27 cellular contexts compared by ENCODE assay signal in the genomic region with DNA sequence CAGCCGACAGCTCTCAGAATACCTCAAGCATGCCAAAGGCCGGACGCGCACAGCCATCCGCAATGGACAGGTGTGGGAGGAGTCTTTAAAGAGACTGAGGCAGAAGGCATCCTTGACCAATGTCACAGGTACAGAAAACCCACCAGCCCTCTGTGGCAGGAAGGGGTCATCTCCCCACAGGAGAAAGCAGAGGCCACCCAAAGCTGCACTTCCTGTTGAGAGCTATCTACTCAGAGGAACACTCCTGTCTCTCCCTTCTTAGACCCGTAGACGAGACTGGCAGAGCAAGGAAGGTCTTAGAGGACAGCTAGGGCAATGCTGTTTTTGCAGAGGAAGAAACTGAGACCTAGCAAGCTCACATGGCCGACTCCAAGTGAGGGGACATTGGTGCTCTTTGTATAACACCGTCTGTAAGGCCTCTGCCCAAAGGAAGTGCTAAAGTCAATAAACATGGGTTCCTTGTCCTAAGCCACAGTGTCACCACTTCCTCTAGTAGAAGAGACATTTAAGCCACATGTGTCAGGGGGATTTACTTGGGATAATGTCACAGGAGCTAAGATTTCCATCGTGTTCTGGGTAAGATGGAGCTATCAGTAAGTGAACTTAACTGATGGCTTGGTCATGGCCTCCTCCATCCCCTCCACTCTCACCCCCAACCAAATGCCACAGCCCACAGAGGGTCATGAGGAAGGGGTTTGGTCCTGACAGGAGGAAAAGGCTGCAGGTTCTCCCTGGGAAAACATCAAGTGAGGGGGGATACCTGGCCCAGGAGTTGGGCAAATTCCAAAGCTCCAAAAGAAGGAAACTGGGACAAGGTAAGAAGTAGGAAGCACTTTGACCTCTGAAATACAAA. TPM values are rescaled to one million over a fixed set of nuclear protein-coding genes. Genes with fewer than 3 reads are reported as not detected.
A peak's percentile ranks its signal among the peaks of the same experiment; 100 is the strongest.
DNase-seq lines count a peak whose midpoint lies in the region; TF ChIP-seq lines count a peak whose summit lies in the region.
"Had no signal": no experiment of that assay in that cellular context is flagged by ENCODE, and none has a peak within 500 bp of the region (broad histone marks: within the 10 kb centered on the region; RNA-seq: fewer than 3 reads in every experiment).

No MANE protein-coding gene starts in this region.

- intact Hi-C loops in esophagus muscularis mucosa (cut with DNase I), result loop anchor here (5.0 kb wide), 1 partner anchor 170 kb away; a partner anchor contains a TSS

- TF ChIP-seq POLR2A in esophagus muscularis mucosa (IDR thresholded peaks at IDR 0.05; ENCODE audit: low read depth), result no peak

- peaks cover 0 to 69% (median 3%) of the 10 kb centered on the region in 4 donors for H3K27me3 ChIP-seq in esophagus muscularis mucosa
- H3K27me3 ChIP-seq: upper lobe of right lung had no signal

- DNase-seq in DMS53 (lab: John Stamatoyannopoulos, UW) (peak; percentile 18), DMS53 treated with DMSO at 0.1 percent for 48 hours (lab: John Stamatoyannopoulos, UW; ENCODE audit: unreplicated experiment) (no peak), GDM1 (lab: John Stamatoyannopoulos, UW) (peak; percentile 36), NOMO-1 treated with DMSO at 0.1 percent for 48 hours (lab: John Stamatoyannopoulos, UW; ENCODE audit: unreplicated experiment) (peak; percentile 32), esophagus muscularis mucosa (ENCODE audit: extremely low spot score) (peak; percentile 85), NCI-H1694 (lab: John Stamatoyannopoulos, UW) (no peak), NCI-H69 (lab: John Stamatoyannopoulos, UW) (no peak), dedifferentiated amniotic fluid mesenchymal stem cell (ENCODE audit: extremely low spot score) (no peak)
- DNase-seq: activated CD4-positive, alpha-beta T cell treated with anti-CD3 and anti-CD28 coated beads, Interleukin-2, amount 10 ng/mL, durations not matched to agents 24 days and 14 days; amniotic stem cell; BE2C; foreskin fibroblast; HFFc6; mammary epithelial cell; NCI-H1048; NCI-H2029; NCI-H345; right cardiac atrium; upper lobe of right lung had no signal

- H3K36me3 ChIP-seq in esophagus muscularis mucosa, result no peaks in the 10 kb centered on the region
- H3K36me3 ChIP-seq: BE2C, upper lobe of right lung had no signal

- no peak overlapping the region for H3K4me3 ChIP-seq in esophagus muscularis mucosa
- H3K4me3 ChIP-seq: hepatocyte, upper lobe of right lung had no signal

- peaks cover 7 to 15% (median 12%) of the 10 kb centered on the region in 4 donors for H3K4me1 ChIP-seq in esophagus muscularis mucosa
- H3K4me1 ChIP-seq: BE2C had no signal

- TF ChIP-seq CTCF in esophagus muscularis mucosa (IDR thresholded peaks at IDR 0.05), result no peak

- no peak for TF ChIP-seq EP300 in esophagus muscularis mucosa (IDR thresholded peaks at IDR 0.05)

- no peak overlapping the region for H3K27ac ChIP-seq in esophagus muscularis mucosa (replicated peaks in 1 of 4)
- H3K27ac ChIP-seq: 22Rv1, epithelial cell of prostate, hepatocyte, RWPE1, upper lobe of right lung had no signal

- WGBS in esophagus muscularis mucosa, result 94% methylated on average over 7 of the region's 10 CpGs

- no peaks in the 10 kb centered on the region for H3K9me3 ChIP-seq in esophagus muscularis mucosa
- H3K9me3 ChIP-seq: upper lobe of right lung had no signal

RNA-seq across cellular contexts. Expression of a gene that starts 9.4 kb away (rescaled TPM):
- not detected for total RNA-seq in esophagus muscularis mucosa
- total RNA-seq: activated CD4-positive, alpha-beta T cell treated with anti-CD3 and anti-CD28 coated beads, Interleukin-2, amount 10 ng/mL, durations not matched to agents 24 days and 14 days; dermis microvascular lymphatic vessel endothelial cell; HFFc6; mammary epithelial cell; myocyte; osteoblast; right cardiac atrium; subcutaneous adipose tissue; upper lobe of right lung had no signal

RNA-seq across cellular contexts. Expression of a gene that starts 28.7 kb away (rescaled TPM):
- 10 to 100 TPM in 1 of 4 donors, 1 to 10 TPM in 3; 6.2 to 12.5 (median 6.9) TPM for total RNA-seq in esophagus muscularis mucosa

RNA-seq across cellular contexts. Expression of a gene that starts 33.0 kb away (rescaled TPM):
- total RNA-seq in esophagus muscularis mucosa, result under 1 TPM in 2 of 4 donors, not detected in 2; 0.23 to 0.66 TPM
- total RNA-seq: activated CD4-positive, alpha-beta T cell treated with anti-CD3 and anti-CD28 coated beads, Interleukin-2, amount 10 ng/mL, durations not matched to agents 24 days and 14 days; dermis microvascular lymphatic vessel endothelial cell; HFFc6; mammary epithelial cell had no signal

RNA-seq across cellular contexts. Expression of a gene that starts 55.2 kb away (rescaled TPM):
- total RNA-seq in esophagus muscularis mucosa, result not detected
- total RNA-seq: activated CD4-positive, alpha-beta T cell treated with anti-CD3 and anti-CD28 coated beads, Interleukin-2, amount 10 ng/mL, durations not matched to agents 24 days and 14 days; dermis microvascular lymphatic vessel endothelial cell; hepatocyte; HFFc6; mammary epithelial cell; myocyte; osteoblast; right cardiac atrium; subcutaneous adipose tissue; upper lobe of right lung had no signal

Comparison
In these comparisons a context has a peak if more than half of its experiments do, and no peak if none do; other contexts are left out.
1. DNase-seq: peak in DMS53 (single experiment), GDM1 (single experiment), NOMO-1 treated with DMSO at 0.1 percent for 48 hours (single experiment) and esophagus muscularis mucosa (single experiment); none in DMS53 treated with DMSO at 0.1 percent for 48 hours (single experiment), NCI-H1694 (single experiment), NCI-H69 (single experiment) and dedifferentiated amniotic fluid mesenchymal stem cell (single experiment).